Comparison of ENCODE assay signal across 22 cellular contexts in the genomic region with DNA sequence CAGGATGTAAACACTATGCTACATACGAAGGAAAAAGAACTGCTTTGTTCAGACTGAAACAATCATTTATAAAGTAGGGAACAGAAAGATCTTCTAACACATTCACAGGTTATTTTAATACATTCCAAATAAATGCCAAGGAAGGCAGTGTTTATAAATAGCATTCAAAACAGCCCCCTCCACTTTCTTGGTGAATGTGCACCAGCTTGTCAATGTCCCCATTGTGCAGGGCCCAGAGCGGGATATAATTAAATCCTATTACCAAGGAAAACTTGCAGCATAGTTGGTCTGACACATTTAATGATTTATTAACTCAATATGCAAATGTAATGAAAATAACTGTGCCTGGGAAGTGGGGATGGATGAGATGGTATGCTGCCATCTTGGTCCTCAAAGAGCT.
"Had no signal": no experiment of that assay in that cellular context is flagged by ENCODE, and none has a peak within 500 bp of the region (broad histone marks: within the 10 kb centered on the region; RNA-seq: fewer than 3 reads in every experiment).

No MANE protein-coding gene starts in this region.

- ATAC-seq: activated CD4-positive, alpha-beta T cell treated with anti-CD3 and anti-CD28 coated beads for 36 hours; activated T-helper 17 cell treated with anti-CD3 and anti-CD28 coated beads, Interleukin-2, amount 50 U/mL, for 72 hours had no signal

- DNase-seq: activated CD4-positive, alpha-beta memory T cell treated with anti-CD3 and anti-CD28 coated beads, Interleukin-2, amount 10 ng/mL, durations not matched to agents 7 days and 5 days; activated CD4-positive, alpha-beta T cell treated with anti-CD3 and anti-CD28 coated beads for 36 hours; activated CD4-positive, alpha-beta T cell treated with anti-CD3 and anti-CD28 coated beads, Interleukin-2, amount 50 U/mL, for 1 hour; activated CD4-positive, CD25-positive, alpha-beta regulatory T cell; activated gamma-delta T cell; activated naive CD4-positive, alpha-beta T cell treated with anti-CD3 and anti-CD28 coated beads for 36 hours; activated T-cell treated with anti-CD3 and anti-CD28 coated beads for 4 hours; activated T-cell treated with anti-CD3 and anti-CD28 coated beads, Interleukin-2, amount 50 U/mL, for 48 hours; brain microvascular endothelial cell; NCI-H1092; NCI-H1417; NCI-H1930; NCI-H2171; NCI-H2227 treated with DMSO at 0.1 percent for 48 hours; NCI-H526; Peyer's patch; SHP77 treated with DMSO at 0.1 percent for 48 hours; T-helper 1 cell had no signal

- H3K27ac ChIP-seq: brain microvascular endothelial cell, cardiac muscle cell, KMS-11, Peyer's patch, VCaP had no signal
